33 cellular contexts compared by ENCODE assay signal in genomic region chr21:15281714-15282113, GRCh38.
"Had no signal": no experiment of that assay in that cellular context is flagged by ENCODE, and none has a peak within 500 bp of the region (broad histone marks: within the 10 kb centered on the region; RNA-seq: fewer than 3 reads in every experiment).

No MANE protein-coding gene starts in this region.

- DNase-seq: activated effector memory CD4-positive, alpha-beta T cell treated with anti-CD3 and anti-CD28 coated beads, Interleukin-2, amount 50 U/mL, for 16 hours; activated effector memory CD4-positive, alpha-beta T cell treated with Interleukin-2 at 50 U/mL for 16 hours; activated gamma-delta T cell; activated gamma-delta T cell treated with Interleukin-2 at 50 U/mL for 16 hours; activated naive CD4-positive, alpha-beta T cell; activated naive CD4-positive, alpha-beta T cell treated with anti-CD3 and anti-CD28 coated beads for 36 hours; activated naive CD4-positive, alpha-beta T cell treated with anti-CD3 and anti-CD28 coated beads, Interleukin-2, amount 10 ng/mL, durations not matched to agents 7 days and 5 days; activated naive CD4-positive, alpha-beta T cell treated with anti-CD3 and anti-CD28 coated beads, Interleukin-2, amount 50 U/mL, for 16 hours; activated naive CD4-positive, alpha-beta T cell treated with Interleukin-2 at 50 U/mL for 16 hours; activated naive CD8-positive, alpha-beta T cell treated with anti-CD3 and anti-CD28 coated beads for 36 hours; activated naive CD8-positive, alpha-beta T cell treated with anti-CD3 and anti-CD28 coated beads, Interleukin-2, amount 10 ng/mL, durations not matched to agents 7 days and 5 days; activated naive CD8-positive, alpha-beta T cell treated with anti-CD3 and anti-CD28 coated beads, Interleukin-2, amount 50 U/mL, for 24 hours; activated T-cell treated with anti-CD3 and anti-CD28 coated beads, Interleukin-2, amount 50 U/mL, for 1 hour; activated T-cell treated with anti-CD3 and anti-CD28 coated beads, Interleukin-2, amount 50 U/mL, for 24 hours; activated T-cell treated with anti-CD3 and anti-CD28 coated beads, Interleukin-2, amount 50 U/mL, for 4 hours; activated T-cell treated with anti-CD3 and anti-CD28 coated beads, Interleukin-2, amount 50 U/mL, for 48 hours; activated T-cell treated with anti-CD3 and anti-CD28 coated beads, Interleukin-2, amount 50 U/mL, for 72 hours; adrenal gland; amniotic stem cell; amygdala; anterior cingulate cortex; aorta; brain microvascular endothelial cell; caudate nucleus; central memory CD4-positive, alpha-beta T cell; cerebellar nuclear complex had no signal

- H3K4me1 ChIP-seq: adrenal gland, ascending aorta, breast epithelium had no signal

- H3K9me3 ChIP-seq: adrenal gland, ascending aorta had no signal

- H3K4me3 ChIP-seq: adrenal gland, ascending aorta, breast epithelium, cardiac muscle cell had no signal

- H3K27me3 ChIP-seq: adrenal gland, ascending aorta, brain microvascular endothelial cell, breast epithelium, cardiac muscle cell had no signal

- H3K36me3 ChIP-seq: adrenal gland, ascending aorta, brain microvascular endothelial cell, breast epithelium, cardiac muscle cell had no signal

- ATAC-seq: activated naive CD4-positive, alpha-beta T cell treated with anti-CD3 and anti-CD28 coated beads, Interleukin-2, amount 50 U/mL, for 72 hours; activated naive CD8-positive, alpha-beta T cell treated with anti-CD3 and anti-CD28 coated beads, Interleukin-2, amount 50 U/mL, for 24 hours; activated T-cell treated with anti-CD3 and anti-CD28 coated beads, Interleukin-2, amount 50 U/mL, for 4 hours; activated T-cell treated with anti-CD3 and anti-CD28 coated beads, Interleukin-2, amount 50 U/mL, for 72 hours; activated T-helper 17 cell treated with anti-CD3 and anti-CD28 coated beads, Interleukin-2, amount 50 U/mL, for 72 hours had no signal

- H3K27ac ChIP-seq: adrenal gland, ascending aorta, brain microvascular endothelial cell, breast epithelium, cardiac muscle cell had no signal

- FAIRE-seq: astrocyte, bronchial epithelial cell had no signal
